In the genomic region with DNA sequence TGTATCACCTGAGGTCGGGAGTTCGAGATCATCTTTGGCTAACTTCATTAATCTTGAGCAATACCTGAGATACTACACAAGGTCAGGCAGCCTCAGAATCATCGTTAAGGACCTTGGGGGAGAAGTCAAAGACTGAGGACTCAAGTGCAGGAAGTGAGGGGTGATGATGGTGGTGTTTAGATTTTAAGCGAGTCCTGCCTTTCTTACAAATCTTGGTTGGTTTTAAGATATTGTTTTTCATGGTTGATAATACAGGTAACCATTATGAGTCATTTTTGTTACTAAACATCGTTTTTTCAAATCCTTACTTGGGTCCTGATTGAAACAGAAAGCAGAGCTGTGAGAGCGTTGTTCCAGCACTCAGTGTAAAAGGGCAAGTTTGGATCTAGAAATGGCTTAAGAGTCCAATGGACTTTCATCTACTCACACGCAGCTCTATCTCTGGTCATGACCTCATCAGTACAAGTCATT, we compare ENCODE assay signal across 14 cellular contexts. TPM values are rescaled to one million over a fixed set of nuclear protein-coding genes. Genes with fewer than 3 reads are reported as not detected.
DNase-seq lines count a peak whose midpoint lies in the region; ATAC-seq, FAIRE-seq and TF ChIP-seq lines count a peak whose summit lies in the region.
"Had no signal": no experiment of that assay in that cellular context is flagged by ENCODE, and none has a peak within 500 bp of the region (broad histone marks: within the 10 kb centered on the region; RNA-seq: fewer than 3 reads in every experiment).

No MANE protein-coding gene starts in this region.

- 71 to 79% methylated on average over 7 of the region's 7 CpGs for WGBS in pancreas, 2 donors

- no peaks in the 10 kb centered on the region for H3K9me3 Mint-ChIP-seq in central memory CD8-positive, alpha-beta T cell

- intact Hi-C loops in pancreas (cut with DNase I) = loop anchor here in 1 of 3 donors (5.0 kb wide), 2 partner anchors 92 to 122 kb away; no protein-coding TSS in a partner anchor

- H3K9me3 ChIP-seq in KOPT-K1 (ENCODE audit: insufficient read depth, low read length, poor library complexity, severe bottlenecking) = no peaks in the 10 kb centered on the region
- H3K9me3 ChIP-seq in pancreas = no peaks in the 10 kb centered on the region
- H3K9me3 ChIP-seq: Caco-2, neutrophil, thoracic aorta had no signal

- H3K36me3 Mint-ChIP-seq in central memory CD8-positive, alpha-beta T cell (ENCODE audit: insufficient read depth) = peaks cover 72% of the 10 kb centered on the region

- H3K27me3 Mint-ChIP-seq in central memory CD8-positive, alpha-beta T cell = no peaks in the 10 kb centered on the region

- ATAC-seq in GM19395 (IDR thresholded peaks at IDR 0.05; ENCODE audit: unreplicated experiment) (peak; percentile 34), pancreas (no peak)
- ATAC-seq in central memory CD8-positive, alpha-beta T cell (replicated peaks; ENCODE audit: extremely low read depth, poor library complexity, severe bottlenecking) = no peak

- H3K36me3 ChIP-seq in KOPT-K1 (ENCODE audit: insufficient read depth, low read length) = peaks cover 63% of the 10 kb centered on the region
- no peaks in the 10 kb centered on the region for H3K36me3 ChIP-seq in pancreas
- H3K36me3 ChIP-seq: neutrophil, thoracic aorta had no signal

- no peak for TF ChIP-seq CTCF in pancreas (IDR thresholded peaks at IDR 0.05)

- peaks cover 0 to 4% (median 0%) of the 10 kb centered on the region in 3 donors for H3K4me1 ChIP-seq in pancreas

- peaks cover 79% of the 10 kb centered on the region for H3K4me1 Mint-ChIP-seq in central memory CD8-positive, alpha-beta T cell

- no peak for TF ChIP-seq POLR2A in GM12891 (IDR thresholded peaks at IDR 0.05; ENCODE audit: low read depth, low read length)

- FAIRE-seq in GM12891 (lab: Jason Lieb, UNC) (peak; percentile 82), frontal cortex (lab: Jason Lieb, UNC) (no peak), pancreas (lab: Jason Lieb, UNC) (no peak)
- FAIRE-seq: bronchial epithelial cell, H1 had no signal

- no peak overlapping the region for H3K4me3 ChIP-seq in pancreas
- H3K4me3 ChIP-seq: thoracic aorta had no signal

- H3K27me3 ChIP-seq in pancreas = no peaks in the 10 kb centered on the region

- H3K27ac Mint-ChIP-seq in central memory CD8-positive, alpha-beta T cell (ENCODE audit: low read depth) = peak overlapping the region; percentile 88

- peak overlapping the region; percentile 95 for H3K4me3 Mint-ChIP-seq in central memory CD8-positive, alpha-beta T cell

- DNase-seq in GM12891 (ENCODE audit: insufficient read length, low spot score) (no peak), Ammon's horn (ENCODE audit: low spot score) (no peak), frontal cortex (ENCODE audit: low spot score in 2 of 2) (no peak), germinal center (ENCODE audit: low spot score) (no peak), pancreas (no peak)
- no peak for DNase-seq in central memory CD8-positive, alpha-beta T cell (ENCODE audit: low spot score in 2 of 2)
- DNase-seq: Caco-2, kidney glomerular epithelial cell had no signal

- H3K27ac ChIP-seq in KOPT-K1 (ENCODE audit: low read depth, low read length, poor library complexity, severe bottlenecking) = peak overlapping the region; percentile 95
- no peak overlapping the region for H3K27ac ChIP-seq in pancreas
- H3K27ac ChIP-seq: neutrophil, thoracic aorta had no signal

TF ChIP-seq in GM12891, 5 proteins besides CTCF, POLR2A, EP300 and RAD21:
- TF ChIP-seq POLR2AphosphoS5 (IDR thresholded peaks at IDR 0.05; ENCODE audit: low read depth, low read length) (no peak), SPI1 (IDR thresholded peaks at IDR 0.05; ENCODE audit: low read depth, low read length) (0 out of 2 replicates have a peak, but pooled peaks have one; percentile 6), TAF1 (IDR thresholded peaks at IDR 0.05; ENCODE audit: low read depth, low read length) (no peak), POU2F2 (IDR thresholded peaks at IDR 0.05; ENCODE audit: low read depth, low read length) (no peak)

RNA-seq across cellular contexts. Expression of a gene that starts 4.1 kb away (rescaled TPM):
- 6.3 TPM for polyA plus RNA-seq in GM12891 (2012; ENCODE audit: low read depth, missing spikeins)
- total RNA-seq in frontal cortex (11.0 TPM), pancreas (1 to 10 TPM in 4 of 6 donors, under 1 TPM in 2; 0.60 to 4.3 (median 1.5) TPM)
- polyA plus RNA-seq in pancreas = 1 to 10 TPM in 1 of 2 donors, under 1 TPM in 1; 0.76 to 4.7 TPM
